In genomic region chr10:316390-316789, GRCh38 we compare ENCODE assay signal across 19 cellular contexts.
DNase-seq lines count a peak whose midpoint lies in the region; ATAC-seq, FAIRE-seq and TF ChIP-seq lines count a peak whose summit lies in the region.
"Had no signal": no experiment of that assay in that cellular context is flagged by ENCODE, and none has a peak within 500 bp of the region (broad histone marks: within the 10 kb centered on the region; RNA-seq: fewer than 3 reads in every experiment).

No MANE protein-coding gene starts in this region.

- H3K79me2 ChIP-seq in OCI-LY7 (ENCODE audit: insufficient read depth, low read depth, low read length) = no peaks in the 10 kb centered on the region

- ATAC-seq in memory B cell (ENCODE audit: low read depth) (no peak), lower lobe of right lung (no peak)
- ATAC-seq: A549, Panc1 had no signal

- peaks cover 0 to 10% (median 4%) of the 10 kb centered on the region in 7 donors for H3K9me3 Mint-ChIP-seq in CD14-positive monocyte
- H3K9me3 Mint-ChIP-seq in memory B cell = no peaks in the 10 kb centered on the region

- H3K4me1 ChIP-seq in A673 (ENCODE audit: insufficient read depth, low read length, poor library complexity, severe bottlenecking) (peaks cover 45% of the 10 kb centered on the region), OCI-LY7 (ENCODE audit: insufficient read depth, low read length, poor library complexity, severe bottlenecking) (peaks cover 67% of the 10 kb centered on the region), lower lobe of right lung (peaks cover 9% of the 10 kb centered on the region)
- H3K4me1 ChIP-seq: A549, Caco-2 had no signal

- CTCF ChIA-PET in A673 (lab: Charles Lee) (no interaction called here), OCI-LY7 (lab: Charles Lee; ENCODE audit: unreplicated experiment) (interaction anchor here (0.6 to 1.1 kb wide), 2 partner anchors 8 to 10 kb away, joined by 4 to 5 read pairs; no protein-coding TSS in a partner anchor)

- no peak for FAIRE-seq in RCC 7860 (lab: Jason Lieb, UNC)
- FAIRE-seq: A549, H54 had no signal

- H3K27ac Mint-ChIP-seq in CD14-positive monocyte (no peak overlapping the region), memory B cell (peak overlapping the region; percentile 90)

- H3K4me3 Mint-ChIP-seq in CD14-positive monocyte = no peak overlapping the region
- H3K4me3 Mint-ChIP-seq in memory B cell = peak overlapping the region; percentile 8

- BruUV-seq in A673 (replicated peaks; lab: Mats Ljungman, UMichigan) (no TSS peak), OCI-LY7 (replicated peaks; lab: Mats Ljungman, UMichigan) (no TSS peak)

- H3K9me2 ChIP-seq in OCI-LY7 (ENCODE audit: insufficient read depth, low read length) = no peaks in the 10 kb centered on the region

- H3K36me3 Mint-ChIP-seq in CD14-positive monocyte (no peaks in the 10 kb centered on the region), memory B cell (no peaks in the 10 kb centered on the region)

- peaks cover 3% of the 10 kb centered on the region for H3K36me3 ChIP-seq in A673 (ENCODE audit: insufficient read depth, low read length, poor library complexity, severe bottlenecking)
- peaks cover 30% of the 10 kb centered on the region for H3K36me3 ChIP-seq in OCI-LY7 (ENCODE audit: insufficient read depth, low read length)
- peaks cover 21% of the 10 kb centered on the region for H3K36me3 ChIP-seq in lower lobe of right lung

- no peak overlapping the region for H2AFZ ChIP-seq in OCI-LY7 (ENCODE audit: low read length)

- intact Hi-C loops in A673 (cut with micrococcal nuclease; ENCODE audit: unreplicated experiment) (no loop called here), CD14-positive monocyte (cut with micrococcal nuclease) (no loop called here), OCI-LY7 (cut with micrococcal nuclease; ENCODE audit: unreplicated experiment) (loop anchor here (2.0 kb wide), 1 partner anchor 16 kb away; no protein-coding TSS in a partner anchor), lower lobe of right lung (cut with DNase I) (no loop called here)

- no peak overlapping the region for H3K4me3 ChIP-seq in A673 (ENCODE audit: low read depth, low read length, poor library complexity, severe bottlenecking)
- H3K4me3 ChIP-seq in OCI-LY7 (ENCODE audit: low read depth, low read length, poor library complexity, severe bottlenecking) = no peak overlapping the region
- H3K4me3 ChIP-seq in lower lobe of right lung = no peak overlapping the region
- H3K4me3 ChIP-seq: A549 had no signal

- H3K9me3 ChIP-seq in A673 (ENCODE audit: low read depth, low read length, poor library complexity, severe bottlenecking) (no peaks in the 10 kb centered on the region), OCI-LY7 (ENCODE audit: low read length) (no peaks in the 10 kb centered on the region), lower lobe of right lung (no peaks in the 10 kb centered on the region)
- H3K9me3 ChIP-seq: A549, Caco-2 had no signal

- no peak for TF ChIP-seq CTCF in A673 (conservative IDR thresholded peaks at IDR 0.05; ENCODE audit: low read depth, low read length)
- TF ChIP-seq CTCF in CD14-positive monocyte (IDR thresholded peaks at IDR 0.05) = no peak
- no peak for TF ChIP-seq CTCF in OCI-LY7 (conservative IDR thresholded peaks at IDR 0.05; ENCODE audit: low read length)
- no peak for TF ChIP-seq CTCF in lower lobe of right lung (IDR thresholded peaks at IDR 0.05)

- no peak for DNase-seq in A673 (ENCODE audit: low spot score)
- peak; percentile 13 for DNase-seq in CD14-positive monocyte (ENCODE audit: low spot score)
- DNase-seq in OCI-LY7 (ENCODE audit: low spot score) = no peak
- no peak for DNase-seq in memory B cell (ENCODE audit: low spot score in 2 of 2)
- DNase-seq in lower lobe of right lung = no peak
- no peak for DNase-seq in activated CD8-positive, alpha-beta memory T cell treated with anti-CD3 and anti-CD28 coated beads for 24 hours
- DNase-seq in activated gamma-delta T cell treated with Interleukin-2 at 50 U/mL for 16 hours = no peak
- no peak for DNase-seq in RCC 7860 (ENCODE audit: low spot score)
- DNase-seq: Caco-2, DMS153, KG1, NCI-H1417, NCI-H187 treated with DMSO at 0.1 percent for 48 hours, NCI-H2171, NCI-H526, SW 1271 had no signal

- H3K27me3 ChIP-seq in A673 (replicated peaks; ENCODE audit: insufficient read depth, low read depth, low read length, poor library complexity) (no peaks in the 10 kb centered on the region), lower lobe of right lung (ENCODE audit: low read depth) (no peaks in the 10 kb centered on the region)

- H3K27me3 Mint-ChIP-seq in CD14-positive monocyte (ENCODE audit: low read depth in 3 of 3) (peaks cover 4 to 6% (median 4%) of the 10 kb centered on the region in 3 donors), memory B cell (no peaks in the 10 kb centered on the region)

- peak overlapping the region; percentile 73 for H3K4me2 ChIP-seq in OCI-LY7 (ENCODE audit: low read length)
- H3K4me2 ChIP-seq: A549 had no signal

- POLR2A ChIA-PET in A673 (lab: Charles Lee; ENCODE audit: low non-redundant PET) (no interaction called here), OCI-LY7 (lab: Charles Lee) (interaction anchor here (0.5 to 2.5 kb wide), 4 partner anchors 9 to 568 kb away, joined by 3 to 15 read pairs (median 9); no protein-coding TSS in a partner anchor)

- no peaks in the 10 kb centered on the region for H4K20me1 ChIP-seq in OCI-LY7 (ENCODE audit: insufficient read depth, low read length)

- peak overlapping the region; percentile 21 for H3K27ac ChIP-seq in A673 (ENCODE audit: low read depth, low read length, poor library complexity, severe bottlenecking)
- peak overlapping the region; percentile 71 for H3K27ac ChIP-seq in OCI-LY7 (ENCODE audit: low read depth, low read length, poor library complexity, severe bottlenecking)
- no peak overlapping the region for H3K27ac ChIP-seq in lower lobe of right lung
- H3K27ac ChIP-seq: A549 had no signal

- H3K4me1 Mint-ChIP-seq in CD14-positive monocyte (peaks cover 1% of the 10 kb centered on the region), memory B cell (peaks cover 43% of the 10 kb centered on the region)
